ENCODE assay signal across 11 cellular contexts in genomic region chr12:57738142-57738474, GRCh38. TPM values are rescaled to one million over a fixed set of nuclear protein-coding genes. Genes with fewer than 3 reads are reported as not detected.
DNase-seq lines count a peak whose midpoint lies in the region; ATAC-seq and TF ChIP-seq lines count a peak whose summit lies in the region.
"Had no signal": no experiment of that assay in that cellular context is flagged by ENCODE, and none has a peak within 500 bp of the region (broad histone marks: within the 10 kb centered on the region; RNA-seq: fewer than 3 reads in every experiment).

No MANE protein-coding gene starts in this region.

- POLR2A ChIA-PET in PC-3 (lab: Charles Lee; ENCODE audit: unreplicated experiment) = no interaction called here

- H3K36me3 ChIP-seq in PC-3 (ENCODE audit: low read depth, low read length) (no peaks in the 10 kb centered on the region), fibroblast of lung (ENCODE audit: control insufficient read depth, insufficient read depth, low read length) (no peaks in the 10 kb centered on the region), osteoblast (ENCODE audit: insufficient read depth, low read length) (no peaks in the 10 kb centered on the region)

- H2AFZ ChIP-seq in PC-3 (ENCODE audit: low read length) (no peak overlapping the region), fibroblast of lung (ENCODE audit: low read length) (no peak overlapping the region), osteoblast (ENCODE audit: low read length) (no peak overlapping the region)

- H3F3A ChIP-seq in PC-3 (ENCODE audit: low read length, unreplicated experiment) = no peaks in the 10 kb centered on the region

- H3K4me3 ChIP-seq in PC-3 (ENCODE audit: low read length) (peak overlapping the region; percentile 64), fibroblast of lung (replicated peaks in 1 of 4; ENCODE audit: control extremely low read depth in 1 of 4, insufficient read depth in 1 of 4, low read depth in 3 of 4, low read length in 4 of 4) (peak overlapping the region in 1 of 4 experiments; percentile 36), osteoblast (ENCODE audit: insufficient read depth, low read length) (peak overlapping the region; percentile 16)

- H3K4me2 ChIP-seq in PC-3 (ENCODE audit: low read length) (peak overlapping the region; percentile 87), fibroblast of lung (ENCODE audit: extremely low read depth, insufficient read depth, low read length) (peak overlapping the region; percentile 37), osteoblast (ENCODE audit: insufficient read depth, low read length) (peak overlapping the region; percentile 43)

- intact Hi-C loops in PC-3 (cut with micrococcal nuclease) = no loop called here

- no peak for DNase-seq in PC-3
- no peak for DNase-seq in fibroblast of lung (ENCODE audit: low read depth in 2 of 2)
- DNase-seq in osteoblast (ENCODE audit: insufficient read length, low spot score, missing footprints) = no peak
- DNase-seq in NCI-H2196 (lab: John Stamatoyannopoulos, UW; ENCODE audit: unreplicated experiment) = no peak
- no peak for DNase-seq in activated CD4-positive, CD25-positive, alpha-beta regulatory T cell (lab: John Stamatoyannopoulos, UW)
- DNase-seq: activated CD8-positive, alpha-beta memory T cell treated with anti-CD3 and anti-CD28 coated beads, Interleukin-2, amount 50 U/mL, for 4 hours; natural killer cell; stimulated activated CD4-positive, alpha-beta T cell treated with anti-CD3 and anti-CD28 coated beads, Interleukin-1b, Interleukin-23, amount 100 ng/mL, for 48 hours had no signal

- ATAC-seq in PC-3 = no peak
- ATAC-seq in HG03439 (IDR thresholded peaks at IDR 0.05; ENCODE audit: unreplicated experiment) = no peak
- ATAC-seq in GM18502 (IDR thresholded peaks at IDR 0.05; ENCODE audit: poor library complexity, unreplicated experiment) = no peak
- ATAC-seq: natural killer cell had no signal

- no peaks in the 10 kb centered on the region for H3K9me3 ChIP-seq in PC-3 (ENCODE audit: low read length)
- no peaks in the 10 kb centered on the region for H3K9me3 ChIP-seq in fibroblast of lung (ENCODE audit: control insufficient read depth, insufficient read depth, low read depth, low read length)
- H3K9me3 ChIP-seq in osteoblast (ENCODE audit: low read depth, low read length) = no peaks in the 10 kb centered on the region

- H3K9ac ChIP-seq in PC-3 (ENCODE audit: low read length) = no peak overlapping the region
- peak overlapping the region; percentile 32 for H3K9ac ChIP-seq in fibroblast of lung (ENCODE audit: insufficient read depth, low read length)

- TF ChIP-seq CTCF in 22Rv1 (IDR thresholded peaks at IDR 0.05) = peak; percentile 31; the same call in 1 of the 2 replicates
- TF ChIP-seq CTCF in PC-3 (conservative IDR thresholded peaks at IDR 0.05; ENCODE audit: low read depth, low read length) = no peak
- TF ChIP-seq CTCF in fibroblast of lung (conservative IDR thresholded peaks at IDR 0.05 in 1 of 2, IDR thresholded peaks at IDR 0.05 in 1 of 2; ENCODE audit: low read depth in 1 of 2, low read length in 2 of 2) = no peak
- no peak for TF ChIP-seq CTCF in osteoblast (IDR thresholded peaks at IDR 0.05; ENCODE audit: extremely low read depth, low read depth, low read length)

- CTCF ChIA-PET in PC-3 (lab: Charles Lee) = no interaction called here

- no TSS peak for BruUV-seq in PC-3 (replicated peaks; lab: Mats Ljungman, UMichigan)

- H3K27me3 ChIP-seq in PC-3 (ENCODE audit: low read length) (peaks cover 50% of the 10 kb centered on the region), fibroblast of lung (ENCODE audit: control insufficient read depth, insufficient read depth, low read length) (peaks cover 75% of the 10 kb centered on the region), osteoblast (ENCODE audit: insufficient read depth, low read length) (peaks cover 90% of the 10 kb centered on the region)

- H3K9me2 ChIP-seq in PC-3 (replicated peaks; ENCODE audit: low read length) = no peaks in the 10 kb centered on the region

- H4K20me1 ChIP-seq in PC-3 (ENCODE audit: low read length) (no peaks in the 10 kb centered on the region), fibroblast of lung (ENCODE audit: control insufficient read depth, extremely low read depth, insufficient read depth, low read length) (no peaks in the 10 kb centered on the region), osteoblast (ENCODE audit: insufficient read depth, low read length) (peaks cover 4% of the 10 kb centered on the region)

- H3K4me1 ChIP-seq in PC-3 (ENCODE audit: insufficient read depth, low read length) (peaks cover 17% of the 10 kb centered on the region), fibroblast of lung (ENCODE audit: control insufficient read depth, extremely low read depth, insufficient read depth, low read length) (peaks cover 3% of the 10 kb centered on the region), osteoblast (ENCODE audit: insufficient read depth, low read length) (peaks cover 9% of the 10 kb centered on the region)

- H3K79me2 ChIP-seq in PC-3 (ENCODE audit: low read length) = no peaks in the 10 kb centered on the region
- no peaks in the 10 kb centered on the region for H3K79me2 ChIP-seq in fibroblast of lung (ENCODE audit: control insufficient read depth, insufficient read depth, low read length)
- H3K79me2 ChIP-seq in osteoblast (ENCODE audit: insufficient read depth, low read length) = no peaks in the 10 kb centered on the region

- H3K27ac ChIP-seq in 22Rv1 (no peak overlapping the region), PC-3 (ENCODE audit: low read length) (no peak overlapping the region), fibroblast of lung (ENCODE audit: insufficient read depth, low read length) (no peak overlapping the region), osteoblast (ENCODE audit: low read depth, low read length) (no peak overlapping the region)

RNA-seq across cellular contexts. Expression of gene AGAP2, which starts 0.4 kb away (rescaled TPM):
- 0.23 and 0.40 TPM in 2 replicates for total RNA-seq in PC-3 (2014; rRNA removed)
- under 0.01 and 0.17 TPM in 2 replicates for total RNA-seq in fibroblast of lung
- polyA plus RNA-seq in fibroblast of lung = 0.02 and 0.05 TPM in 2 replicates
- 0.08 and 0.20 TPM in 2 replicates for polyA plus RNA-seq in fibroblast of lung (2012)
- 0.35 TPM in 1 of 2 replicates, not detected in the other for polyA minus RNA-seq in fibroblast of lung (ENCODE audit: low replicate concordance)
- 0.29 and 0.72 TPM in 2 replicates for total RNA-seq in osteoblast

RNA-seq across cellular contexts. Expression of gene TSPAN31, which starts 6.7 kb away (rescaled TPM):
- 18.9 and 20.3 TPM in 2 replicates for total RNA-seq in PC-3 (2014; rRNA removed)
- 55.7 and 99.6 TPM in 2 replicates for total RNA-seq in fibroblast of lung
- polyA plus RNA-seq in fibroblast of lung = 42.8 and 53.6 TPM in 2 replicates
- 31.3 and 34.5 TPM in 2 replicates for polyA plus RNA-seq in fibroblast of lung (2012)
- polyA minus RNA-seq in fibroblast of lung (ENCODE audit: low replicate concordance) = 34.6 and 77.4 TPM in 2 replicates
- total RNA-seq in osteoblast = 37.4 and 41.6 TPM in 2 replicates

RNA-seq across cellular contexts. Expression of gene CDK4, which starts 14.0 kb away (rescaled TPM):
- total RNA-seq in PC-3 (2014; rRNA removed) = 212 and 229 TPM in 2 replicates
- 183 and 257 TPM in 2 replicates for total RNA-seq in fibroblast of lung
- 233 and 324 TPM in 2 replicates for polyA plus RNA-seq in fibroblast of lung
- polyA plus RNA-seq in fibroblast of lung (2012) = 130 and 187 TPM in 2 replicates
- polyA minus RNA-seq in fibroblast of lung (ENCODE audit: low replicate concordance) = 210 and 282 TPM in 2 replicates
- total RNA-seq in osteoblast = 275 and 293 TPM in 2 replicates

RNA-seq across cellular contexts. Expression of gene MARCHF9, which starts 16.8 kb away (rescaled TPM):
- 9.3 and 13.4 TPM in 2 replicates for total RNA-seq in PC-3 (2014; rRNA removed)
- total RNA-seq in fibroblast of lung = 2.6 and 3.8 TPM in 2 replicates
- 4.8 and 5.6 TPM in 2 replicates for polyA plus RNA-seq in fibroblast of lung
- 5.1 and 5.4 TPM in 2 replicates for polyA plus RNA-seq in fibroblast of lung (2012)
- polyA minus RNA-seq in fibroblast of lung (ENCODE audit: low replicate concordance) = 4.4 and 7.2 TPM in 2 replicates
- 0.59 and 0.72 TPM in 2 replicates for total RNA-seq in osteoblast

RNA-seq across cellular contexts. Expression of gene CYP27B1, which starts 28.8 kb away (rescaled TPM):
- total RNA-seq in PC-3 (2014; rRNA removed) = 8.1 and 8.6 TPM in 2 replicates
- under 0.01 and 0.17 TPM in 2 replicates for total RNA-seq in fibroblast of lung
- polyA plus RNA-seq in fibroblast of lung = 0.26 and 0.29 TPM in 2 replicates
- polyA plus RNA-seq in fibroblast of lung (2012) = 0.09 and 0.21 TPM in 2 replicates
- not detected in 2 replicates for polyA minus RNA-seq in fibroblast of lung (ENCODE audit: low replicate concordance)
- total RNA-seq in osteoblast = 0.29 and 0.36 TPM in 2 replicates

Comparison
In these comparisons a context has a peak if more than half of its experiments do, and no peak if none do; other contexts are left out.
1. H3K4me2 ChIP-seq: peak in every context shown above with its lines; median percentile 87 in PC-3; 43 in osteoblast; 37 in fibroblast of lung.